Comparison of ENCODE assay signal across 17 cellular contexts in genomic region chr9:92945796-92946195, GRCh38. TPM values are rescaled to one million over a fixed set of nuclear protein-coding genes. Genes with fewer than 3 reads are reported as not detected.
DNase-seq lines count a peak whose midpoint lies in the region; ATAC-seq and TF ChIP-seq lines count a peak whose summit lies in the region.
"Had no signal": no experiment of that assay in that cellular context is flagged by ENCODE, and none has a peak within 500 bp of the region (broad histone marks: within the 10 kb centered on the region; RNA-seq: fewer than 3 reads in every experiment).

No MANE protein-coding gene starts in this region.

- peaks cover 2% of the 10 kb centered on the region for H3K36me3 Mint-ChIP-seq in activated CD4-positive, alpha-beta T cell treated with anti-CD3 and anti-CD28 coated beads, Interleukin-2, amount 10 ng/mL, durations not matched to agents 24 days and 14 days (ENCODE audit: low read depth)
- peaks cover 13% of the 10 kb centered on the region for H3K36me3 Mint-ChIP-seq in CD4-positive, alpha-beta T cell (ENCODE audit: low read depth)

- peaks cover 15% of the 10 kb centered on the region for H3K27me3 Mint-ChIP-seq in activated CD4-positive, alpha-beta T cell treated with anti-CD3 and anti-CD28 coated beads, Interleukin-2, amount 10 ng/mL, durations not matched to agents 24 days and 14 days
- no peaks in the 10 kb centered on the region for H3K27me3 Mint-ChIP-seq in CD4-positive, alpha-beta T cell

- intact Hi-C loops in activated CD4-positive, alpha-beta T cell treated with anti-CD3 and anti-CD28 coated beads, Interleukin-2, amount 10 ng/mL, durations not matched to agents 24 days and 14 days (cut with micrococcal nuclease), result no loop called here
- intact Hi-C loops in CD4-positive, alpha-beta T cell (cut with DNase I, micrococcal nuclease), result no loop called here
- intact Hi-C loops in upper lobe of right lung (cut with DNase I), result no loop called here

- H3K4me1 ChIP-seq in upper lobe of right lung, result peaks cover 8% of the 10 kb centered on the region

- no peaks in the 10 kb centered on the region for H3K9me3 Mint-ChIP-seq in activated CD4-positive, alpha-beta T cell treated with anti-CD3 and anti-CD28 coated beads, Interleukin-2, amount 10 ng/mL, durations not matched to agents 24 days and 14 days
- no peaks in the 10 kb centered on the region for H3K9me3 Mint-ChIP-seq in CD4-positive, alpha-beta T cell
- H3K9me3 Mint-ChIP-seq: CD8-positive, alpha-beta T cell had no signal

- H3K9me3 ChIP-seq in CD4-positive, alpha-beta T cell (ENCODE audit: control insufficient read depth, low read length), result no peaks in the 10 kb centered on the region
- no peaks in the 10 kb centered on the region for H3K9me3 ChIP-seq in upper lobe of right lung

- H3K36me3 ChIP-seq in upper lobe of right lung, result no peaks in the 10 kb centered on the region
- H3K36me3 ChIP-seq: BLaER1 treated with 17β-estradiol and CSF1 and Interleukin-3, amounts not matched to agents 10 nM and 100 nM had no signal

- TF ChIP-seq CTCF in CD4-positive, alpha-beta T cell (IDR thresholded peaks at IDR 0.05), result no peak
- TF ChIP-seq CTCF in upper lobe of right lung (IDR thresholded peaks at IDR 0.05), result no peak

- CTCF ChIA-PET in CD4-positive, alpha-beta T cell (lab: Charles Lee), result no interaction called here

- no peak overlapping the region for H3K27ac ChIP-seq in CD4-positive, alpha-beta T cell (ENCODE audit: low read depth, low read length)
- H3K27ac ChIP-seq in upper lobe of right lung, result no peak overlapping the region
- H3K27ac ChIP-seq: BLaER1 treated with 17β-estradiol and CSF1 and Interleukin-3, amounts not matched to agents 10 nM and 100 nM had no signal

- no peak for DNase-seq in activated CD4-positive, alpha-beta T cell treated with anti-CD3 and anti-CD28 coated beads, Interleukin-2, amount 10 ng/mL, durations not matched to agents 24 days and 14 days
- DNase-seq in activated CD4-positive, alpha-beta T cell treated with anti-CD3 and anti-CD28 coated beads, Interleukin-2, amount 50 U/mL, for 4 hours, result no peak
- DNase-seq in CD4-positive, alpha-beta T cell, result no peak
- peak; percentile 51 for DNase-seq in mesenteric fat pad (ENCODE audit: low spot score)
- peak; percentile 23 for DNase-seq in upper lobe of right lung
- DNase-seq in OCI-M1 (lab: John Stamatoyannopoulos, UW), result no peak
- DNase-seq: ACHN; CD8-positive, alpha-beta T cell; DMS79; HCEC 1CT; HFFc6 had no signal

- peaks cover 16% of the 10 kb centered on the region for H3K4me1 Mint-ChIP-seq in activated CD4-positive, alpha-beta T cell treated with anti-CD3 and anti-CD28 coated beads, Interleukin-2, amount 10 ng/mL, durations not matched to agents 24 days and 14 days
- peaks cover 55% of the 10 kb centered on the region for H3K4me1 Mint-ChIP-seq in CD4-positive, alpha-beta T cell (ENCODE audit: low read depth)

- H3K4me3 Mint-ChIP-seq in activated CD4-positive, alpha-beta T cell treated with anti-CD3 and anti-CD28 coated beads, Interleukin-2, amount 10 ng/mL, durations not matched to agents 24 days and 14 days, result peak overlapping the region; percentile 17
- H3K4me3 Mint-ChIP-seq in CD4-positive, alpha-beta T cell, result peak overlapping the region; percentile 99
- H3K4me3 Mint-ChIP-seq: HFFc6 had no signal

- no peak overlapping the region for H3K4me3 ChIP-seq in upper lobe of right lung
- H3K4me3 ChIP-seq: BLaER1 treated with 17β-estradiol and CSF1 and Interleukin-3, amounts not matched to agents 10 nM and 100 nM; GM12878 had no signal

- H3K27me3 ChIP-seq in CD4-positive, alpha-beta T cell (ENCODE audit: control insufficient read depth, insufficient read depth, low read length), result no peaks in the 10 kb centered on the region
- peaks cover 5% of the 10 kb centered on the region for H3K27me3 ChIP-seq in upper lobe of right lung

- no peak for ATAC-seq in CD4-positive, alpha-beta T cell (ENCODE audit: poor library complexity)
- ATAC-seq in upper lobe of right lung (no peak), HG02763 (IDR thresholded peaks at IDR 0.05; ENCODE audit: unreplicated experiment) (no peak)
- ATAC-seq: CD8-positive, alpha-beta T cell; GM12878; HepG2 had no signal

- POLR2A ChIA-PET in CD4-positive, alpha-beta T cell (lab: Charles Lee), result interaction anchor here (0.6 kb wide), 1 partner anchor 144 kb away, joined by 3 read pairs; no protein-coding TSS in a partner anchor

- no peak overlapping the region for H3K27ac Mint-ChIP-seq in activated CD4-positive, alpha-beta T cell treated with anti-CD3 and anti-CD28 coated beads, Interleukin-2, amount 10 ng/mL, durations not matched to agents 24 days and 14 days
- H3K27ac Mint-ChIP-seq in CD4-positive, alpha-beta T cell, result peak overlapping the region; percentile 54
- H3K27ac Mint-ChIP-seq: CD8-positive, alpha-beta T cell; HFFc6 had no signal

RNA-seq across cellular contexts. Expression of gene FGD3, which starts 1.5 kb away (rescaled TPM):
- 39.5 and 39.7 TPM in 2 replicates for total RNA-seq in activated CD4-positive, alpha-beta T cell treated with anti-CD3 and anti-CD28 coated beads, Interleukin-2, amount 10 ng/mL, durations not matched to agents 24 days and 14 days
- total RNA-seq in CD4-positive, alpha-beta T cell, result 10 to 100 TPM; 91.0 to 95.7 TPM
- total RNA-seq in mesenteric fat pad (9.8 TPM), upper lobe of right lung (21.6 TPM)
- total RNA-seq: G401, H4, HFFc6 had no signal

Comparison
In these comparisons a context has a peak if more than half of its experiments do, and no peak if none do; other contexts are left out.
1. DNase-seq: peak in mesenteric fat pad (single experiment) and upper lobe of right lung (single experiment); none in activated CD4-positive, alpha-beta T cell treated with anti-CD3 and anti-CD28 coated beads, Interleukin-2, amount 10 ng/mL, durations not matched to agents 24 days and 14 days (single experiment), activated CD4-positive, alpha-beta T cell treated with anti-CD3 and anti-CD28 coated beads, Interleukin-2, amount 50 U/mL, for 4 hours (0 of 2), CD4-positive, alpha-beta T cell (0 of 10) and OCI-M1 (single experiment).